20 cellular contexts compared by ENCODE assay signal in genomic region chr4:139844459-139845036, GRCh38.
DNase-seq lines count a peak whose midpoint lies in the region; ATAC-seq and TF ChIP-seq lines count a peak whose summit lies in the region.
"Had no signal": no experiment of that assay in that cellular context is flagged by ENCODE, and none has a peak within 500 bp of the region (broad histone marks: within the 10 kb centered on the region; RNA-seq: fewer than 3 reads in every experiment).

No MANE protein-coding gene starts in this region.

- H3K9ac ChIP-seq in adipocyte (ENCODE audit: low read length) = no peak overlapping the region
- H3K9ac ChIP-seq in neural cell (ENCODE audit: low read length) = peak overlapping the region; percentile 14
- H3K9ac ChIP-seq: neural progenitor cell had no signal

- no peaks in the 10 kb centered on the region for H4K20me1 ChIP-seq in neural cell (ENCODE audit: insufficient read depth)

- TF ChIP-seq EP300 in neural cell (conservative IDR thresholded peaks at IDR 0.05; ENCODE audit: poor library complexity, severe bottlenecking) (no peak), upper lobe of left lung (IDR thresholded peaks at IDR 0.05) (no peak)

- H3K27me3 Mint-ChIP-seq in CD8-positive, alpha-beta memory T cell = peaks cover 2 to 5% of the 10 kb centered on the region in 2 donors
- H3K27me3 Mint-ChIP-seq: stimulated activated naive B cell treated with anti-CD40 and anti-IgM and Interleukin-4, amounts not matched to agents 10 μg/mL and 1 μg/mL and 100 μg/mL, for 72 hours had no signal

- POLR2A ChIA-PET in CD8-positive, alpha-beta memory T cell (lab: Charles Lee) = no interaction called here

- H3K4me3 Mint-ChIP-seq in CD8-positive, alpha-beta memory T cell = no peak overlapping the region
- H3K4me3 Mint-ChIP-seq: neural progenitor cell; stimulated activated naive B cell treated with anti-CD40 and anti-IgM and Interleukin-4, amounts not matched to agents 10 μg/mL and 1 μg/mL and 100 μg/mL, for 72 hours had no signal

- H3K36me3 ChIP-seq in adipocyte (ENCODE audit: control insufficient read depth, insufficient read depth, low read length, severe bottlenecking) = no peaks in the 10 kb centered on the region
- H3K36me3 ChIP-seq in neural cell (ENCODE audit: insufficient read depth, low read length) = no peaks in the 10 kb centered on the region
- no peaks in the 10 kb centered on the region for H3K36me3 ChIP-seq in CD8-positive, alpha-beta memory T cell (ENCODE audit: insufficient read depth, low read length)
- H3K36me3 ChIP-seq in upper lobe of left lung = no peaks in the 10 kb centered on the region
- H3K36me3 ChIP-seq: left ventricle myocardium inferior, neural progenitor cell, prostate gland, WERI-Rb-1 had no signal

- ATAC-seq in upper lobe of left lung (ENCODE audit: low FRiP score in 2 of 2) = no peak
- ATAC-seq: mucosa of descending colon had no signal

- H3K4me3 ChIP-seq in adipocyte (ENCODE audit: low read length) (no peak overlapping the region), neural cell (ENCODE audit: low read length) (no peak overlapping the region), upper lobe of left lung (no peak overlapping the region)
- no peak overlapping the region for H3K4me3 ChIP-seq in CD8-positive, alpha-beta memory T cell (ENCODE audit: low read length)
- H3K4me3 ChIP-seq: coronary artery, left ventricle myocardium inferior, mucosa of descending colon, neural progenitor cell, prostate gland had no signal

- TF ChIP-seq CTCF in neural cell (IDR thresholded peaks at IDR 0.05; ENCODE audit: poor library complexity, severe bottlenecking) (no peak), upper lobe of left lung (IDR thresholded peaks at IDR 0.05) (no peak)

- H2AFZ ChIP-seq in neural cell (ENCODE audit: low read depth, low read length) = no peak overlapping the region
- H2AFZ ChIP-seq: neural progenitor cell had no signal

- no peak for TF ChIP-seq RAD21 in neural cell (conservative IDR thresholded peaks at IDR 0.05)

- DNase-seq in G401 (ENCODE audit: low spot score) (peak; percentile 44), NCI-H1092 (lab: John Stamatoyannopoulos, UW) (peak; percentile 50), adipocyte (ENCODE audit: low read depth) (peak; percentile 9), midbrain (lab: John Stamatoyannopoulos, UW) (no peak), upper lobe of left lung (no peak)
- no peak for DNase-seq in CD8-positive, alpha-beta memory T cell
- DNase-seq: activated gamma-delta T cell treated with Interleukin-2 at 50 U/mL for 16 hours; DND-41; KG1; left ventricle myocardium inferior; mucosa of descending colon; NCI-H2107; NCI-H510A treated with DMSO at 0.1 percent for 48 hours; stimulated activated CD4-positive, alpha-beta T cell treated with anti-CD3 and anti-CD28 coated beads, Interleukin-2, amount 100 ng/mL, for 24 hours; stimulated activated naive B cell treated with anti-CD40 and anti-IgM and Interleukin-4, amounts not matched to agents 10 μg/mL and 1 μg/mL and 100 μg/mL, for 72 hours; WERI-Rb-1 had no signal

- H3K27me3 ChIP-seq in adipocyte (replicated peaks; ENCODE audit: control insufficient read depth, insufficient read depth, low read length) (no peaks in the 10 kb centered on the region), neural cell (ENCODE audit: insufficient read depth, low read depth, low read length) (no peaks in the 10 kb centered on the region), upper lobe of left lung (no peaks in the 10 kb centered on the region)
- no peaks in the 10 kb centered on the region for H3K27me3 ChIP-seq in CD8-positive, alpha-beta memory T cell (ENCODE audit: insufficient read depth, low read length, poor library complexity, severe bottlenecking)
- H3K27me3 ChIP-seq: neural progenitor cell had no signal

- H3K9me3 ChIP-seq in adipocyte (ENCODE audit: control insufficient read depth, low read length) = no peaks in the 10 kb centered on the region
- no peaks in the 10 kb centered on the region for H3K9me3 ChIP-seq in neural cell (ENCODE audit: low read length)
- no peaks in the 10 kb centered on the region for H3K9me3 ChIP-seq in CD8-positive, alpha-beta memory T cell (ENCODE audit: low read length)
- H3K9me3 ChIP-seq in upper lobe of left lung = no peaks in the 10 kb centered on the region
- H3K9me3 ChIP-seq: left ventricle myocardium inferior, mucosa of descending colon, prostate gland had no signal

- in situ Hi-C loops in G401 (cut with HindIII; ENCODE audit: low sequenced_read_pairs) = no loop called here

- peaks cover 0 to 8% (median 0%) of the 10 kb centered on the region in 5 donors for H3K9me3 Mint-ChIP-seq in CD8-positive, alpha-beta memory T cell
- H3K9me3 Mint-ChIP-seq: neural progenitor cell; stimulated activated naive B cell treated with anti-CD40 and anti-IgM and Interleukin-4, amounts not matched to agents 10 μg/mL and 1 μg/mL and 100 μg/mL, for 72 hours had no signal

- no peaks in the 10 kb centered on the region for H3K4me1 Mint-ChIP-seq in CD8-positive, alpha-beta memory T cell
- H3K4me1 Mint-ChIP-seq: stimulated activated naive B cell treated with anti-CD40 and anti-IgM and Interleukin-4, amounts not matched to agents 10 μg/mL and 1 μg/mL and 100 μg/mL, for 72 hours had no signal

- CTCF ChIA-PET in CD8-positive, alpha-beta memory T cell (lab: Charles Lee) = no interaction called here

- no peaks in the 10 kb centered on the region for H3K36me3 Mint-ChIP-seq in CD8-positive, alpha-beta memory T cell
- H3K36me3 Mint-ChIP-seq: neural progenitor cell; stimulated activated naive B cell treated with anti-CD40 and anti-IgM and Interleukin-4, amounts not matched to agents 10 μg/mL and 1 μg/mL and 100 μg/mL, for 72 hours had no signal

- H3K4me1 ChIP-seq in adipocyte (ENCODE audit: control insufficient read depth, insufficient read depth, low read length) = no peaks in the 10 kb centered on the region
- no peaks in the 10 kb centered on the region for H3K4me1 ChIP-seq in CD8-positive, alpha-beta memory T cell (ENCODE audit: insufficient read depth, low read length)
- peaks cover 6 to 23% (median 17%) of the 10 kb centered on the region in 4 donors for H3K4me1 ChIP-seq in upper lobe of left lung
- H3K4me1 ChIP-seq: prostate gland had no signal

- peak overlapping the region; percentile 90 for H3K27ac ChIP-seq in neural cell (ENCODE audit: low read length)
- H3K27ac ChIP-seq in CD8-positive, alpha-beta memory T cell (ENCODE audit: low read depth, low read length) = no peak overlapping the region
- H3K27ac ChIP-seq in upper lobe of left lung = peak overlapping the region in 1 of 4 donors; percentile 61
- H3K27ac ChIP-seq: coronary artery, left ventricle myocardium inferior, neural progenitor cell, prostate gland, WERI-Rb-1 had no signal

- no peak for TF ChIP-seq POLR2A in upper lobe of left lung (IDR thresholded peaks at IDR 0.05)

- no peaks in the 10 kb centered on the region for H3K9me2 ChIP-seq in neural cell (ENCODE audit: insufficient read depth, low read length)

- H3K4me2 ChIP-seq in neural cell (ENCODE audit: low read length) = no peak overlapping the region
- H3K4me2 ChIP-seq: neural progenitor cell had no signal

- no peak overlapping the region for H3K27ac Mint-ChIP-seq in CD8-positive, alpha-beta memory T cell
- H3K27ac Mint-ChIP-seq: neural progenitor cell; stimulated activated naive B cell treated with anti-CD40 and anti-IgM and Interleukin-4, amounts not matched to agents 10 μg/mL and 1 μg/mL and 100 μg/mL, for 72 hours had no signal

- H3K79me2 ChIP-seq in neural cell (replicated peaks; ENCODE audit: insufficient read depth, low read length) = no peaks in the 10 kb centered on the region

- H3F3A ChIP-seq in neural cell (ENCODE audit: insufficient read depth, low read length, poor library complexity, severe bottlenecking) = peaks cover 12% of the 10 kb centered on the region

TF ChIP-seq in neural cell, 6 proteins besides CTCF, POLR2A, EP300 and RAD21:
- TF ChIP-seq TAF1 (IDR thresholded peaks at IDR 0.05; ENCODE audit: low read depth) = no peak

Comparison
In these comparisons a context has a peak if more than half of its experiments do, and no peak if none do; other contexts are left out.
1. DNase-seq: peak in G401 (single experiment), NCI-H1092 (single experiment) and adipocyte (single experiment); none in midbrain (single experiment), CD8-positive, alpha-beta memory T cell (0 of 5) and upper lobe of left lung (0 of 2).